Comparison of ENCODE assay signal across 25 cellular contexts in genomic region chrX:39318497-39319343, GRCh38.
DNase-seq lines count a peak whose midpoint lies in the region; ATAC-seq and TF ChIP-seq lines count a peak whose summit lies in the region.
"Had no signal": no experiment of that assay in that cellular context is flagged by ENCODE, and none has a peak within 500 bp of the region (broad histone marks: within the 10 kb centered on the region; RNA-seq: fewer than 3 reads in every experiment).

No MANE protein-coding gene starts in this region.

- H3K27ac ChIP-seq in heart right ventricle (peak overlapping the region in 1 of 10 donors; percentile 26), gastrocnemius medialis (no peak overlapping the region), vagina (no peak overlapping the region)
- H3K27ac ChIP-seq: neural progenitor cell, VCaP had no signal

- TF ChIP-seq CTCF in heart right ventricle (IDR thresholded peaks at IDR 0.05) (no peak), gastrocnemius medialis (IDR thresholded peaks at IDR 0.05 in 4 of 5, conservative IDR thresholded peaks at IDR 0.05 in 1 of 5) (no peak), vagina (IDR thresholded peaks at IDR 0.05) (no peak)

- H3K36me3 Mint-ChIP-seq in activated naive CD4-positive, alpha-beta T cell treated with anti-CD3 and anti-CD28 coated beads, Interleukin-2, amount 50 U/mL, for 24 hours = peaks cover 9% of the 10 kb centered on the region
- H3K36me3 Mint-ChIP-seq: memory B cell, neural progenitor cell had no signal

- H3K36me3 ChIP-seq in heart right ventricle = no peaks in the 10 kb centered on the region
- no peaks in the 10 kb centered on the region for H3K36me3 ChIP-seq in gastrocnemius medialis
- H3K36me3 ChIP-seq in vagina = no peaks in the 10 kb centered on the region
- H3K36me3 ChIP-seq: neural progenitor cell had no signal

- no peaks in the 10 kb centered on the region for H3K4me1 ChIP-seq in heart right ventricle
- no peaks in the 10 kb centered on the region for H3K4me1 ChIP-seq in gastrocnemius medialis
- no peaks in the 10 kb centered on the region for H3K4me1 ChIP-seq in vagina
- H3K4me1 ChIP-seq: neural progenitor cell had no signal

- H3K27me3 Mint-ChIP-seq in activated naive CD4-positive, alpha-beta T cell treated with anti-CD3 and anti-CD28 coated beads, Interleukin-2, amount 50 U/mL, for 24 hours = no peaks in the 10 kb centered on the region

- DNase-seq in activated naive CD4-positive, alpha-beta T cell treated with anti-CD3 and anti-CD28 coated beads, Interleukin-2, amount 50 U/mL, for 16 hours = no peak
- DNase-seq in NCI-H524 treated with DMSO at 0.1 percent for 48 hours (lab: John Stamatoyannopoulos, UW) (peak; percentile 61), heart right ventricle (peak in 1 of 2 donors; percentile 25), gastrocnemius medialis (peak; percentile 18 to 24), NCI-H2029 (lab: John Stamatoyannopoulos, UW) (no peak), NCI-H526 (lab: John Stamatoyannopoulos, UW) (no peak), vagina (ENCODE audit: extremely low spot score in 2 of 2) (no peak)
- DNase-seq: activated CD4-positive, alpha-beta T cell treated with anti-CD3 and anti-CD28 coated beads, Interleukin-2, amount 50 U/mL, for 1 hour; C1 segment of cervical spinal cord; DND-41; erythroblast; head of caudate nucleus; Kasumi-1; kidney glomerular epithelial cell; NCI-H1694 treated with DMSO at 0.1 percent for 48 hours; NCI-H2171 treated with DMSO at 0.1 percent for 48 hours; NCI-H510A treated with DMSO at 0.1 percent for 48 hours; SIG-M5; stimulated activated naive CD4-positive, alpha-beta T cell treated with Interleukin-2 at 50 U/mL for 16 hours; T-helper 9 cell had no signal

- H3K9me3 ChIP-seq in heart right ventricle = no peaks in the 10 kb centered on the region
- no peaks in the 10 kb centered on the region for H3K9me3 ChIP-seq in gastrocnemius medialis
- H3K9me3 ChIP-seq in vagina = no peaks in the 10 kb centered on the region

- H3K27ac Mint-ChIP-seq in activated naive CD4-positive, alpha-beta T cell treated with anti-CD3 and anti-CD28 coated beads, Interleukin-2, amount 50 U/mL, for 24 hours = peak overlapping the region; percentile 51
- H3K27ac Mint-ChIP-seq: memory B cell, neural progenitor cell had no signal

- no peak overlapping the region for H3K4me3 ChIP-seq in heart right ventricle
- no peak overlapping the region for H3K4me3 ChIP-seq in gastrocnemius medialis
- no peak overlapping the region for H3K4me3 ChIP-seq in vagina
- H3K4me3 ChIP-seq: neural progenitor cell had no signal

- no peak overlapping the region for H3K4me3 Mint-ChIP-seq in activated naive CD4-positive, alpha-beta T cell treated with anti-CD3 and anti-CD28 coated beads, Interleukin-2, amount 50 U/mL, for 24 hours
- H3K4me3 Mint-ChIP-seq: memory B cell, neural progenitor cell had no signal

- peaks cover 69% of the 10 kb centered on the region for H3K4me1 Mint-ChIP-seq in activated naive CD4-positive, alpha-beta T cell treated with anti-CD3 and anti-CD28 coated beads, Interleukin-2, amount 50 U/mL, for 24 hours
- H3K4me1 Mint-ChIP-seq: memory B cell, neural progenitor cell had no signal

- 54 to 66% methylated on average over 6 of the region's 6 CpGs for WGBS in heart right ventricle, 2 donors

- in situ Hi-C loops in gastrocnemius medialis (cut with MboI; ENCODE audit: low sequenced_read_pairs in 4 of 4) = no loop called here

- intact Hi-C loops in heart right ventricle (cut with DNase I) = no loop called here
- intact Hi-C loops in gastrocnemius medialis (cut with DNase I; ENCODE audit: low total_unique reads) = no loop called here
- intact Hi-C loops in vagina (cut with DNase I) = no loop called here

- TF ChIP-seq POLR2A in gastrocnemius medialis (IDR thresholded peaks at IDR 0.05) (no peak), vagina (IDR thresholded peaks at IDR 0.05) (no peak)

- H3K27me3 ChIP-seq in heart right ventricle = peaks cover 0 to 15% (median 0%) of the 10 kb centered on the region in 7 donors
- H3K27me3 ChIP-seq in gastrocnemius medialis = peaks cover 0 to 2% (median 0%) of the 10 kb centered on the region in 3 donors
- H3K27me3 ChIP-seq in vagina = no peaks in the 10 kb centered on the region
- H3K27me3 ChIP-seq: neural progenitor cell had no signal

- peaks cover 8% of the 10 kb centered on the region for H3K9me3 Mint-ChIP-seq in activated naive CD4-positive, alpha-beta T cell treated with anti-CD3 and anti-CD28 coated beads, Interleukin-2, amount 50 U/mL, for 24 hours

- ATAC-seq in heart right ventricle (peak in 7 of 8 donors; percentile 44 to 94 (median 76)), gastrocnemius medialis (peak; percentile 30 to 39)
- ATAC-seq: Panc1 had no signal

Comparison
In these comparisons a context has a peak if more than half of its experiments do, and no peak if none do; other contexts are left out.
1. DNase-seq: peak in NCI-H524 treated with DMSO at 0.1 percent for 48 hours (single experiment) and gastrocnemius medialis (2 of 2); none in activated naive CD4-positive, alpha-beta T cell treated with anti-CD3 and anti-CD28 coated beads, Interleukin-2, amount 50 U/mL, for 16 hours (single experiment), NCI-H2029 (single experiment), NCI-H526 (0 of 2) and vagina (0 of 2).